Comparison of ENCODE assay signal across 8 cellular contexts in the genomic region with DNA sequence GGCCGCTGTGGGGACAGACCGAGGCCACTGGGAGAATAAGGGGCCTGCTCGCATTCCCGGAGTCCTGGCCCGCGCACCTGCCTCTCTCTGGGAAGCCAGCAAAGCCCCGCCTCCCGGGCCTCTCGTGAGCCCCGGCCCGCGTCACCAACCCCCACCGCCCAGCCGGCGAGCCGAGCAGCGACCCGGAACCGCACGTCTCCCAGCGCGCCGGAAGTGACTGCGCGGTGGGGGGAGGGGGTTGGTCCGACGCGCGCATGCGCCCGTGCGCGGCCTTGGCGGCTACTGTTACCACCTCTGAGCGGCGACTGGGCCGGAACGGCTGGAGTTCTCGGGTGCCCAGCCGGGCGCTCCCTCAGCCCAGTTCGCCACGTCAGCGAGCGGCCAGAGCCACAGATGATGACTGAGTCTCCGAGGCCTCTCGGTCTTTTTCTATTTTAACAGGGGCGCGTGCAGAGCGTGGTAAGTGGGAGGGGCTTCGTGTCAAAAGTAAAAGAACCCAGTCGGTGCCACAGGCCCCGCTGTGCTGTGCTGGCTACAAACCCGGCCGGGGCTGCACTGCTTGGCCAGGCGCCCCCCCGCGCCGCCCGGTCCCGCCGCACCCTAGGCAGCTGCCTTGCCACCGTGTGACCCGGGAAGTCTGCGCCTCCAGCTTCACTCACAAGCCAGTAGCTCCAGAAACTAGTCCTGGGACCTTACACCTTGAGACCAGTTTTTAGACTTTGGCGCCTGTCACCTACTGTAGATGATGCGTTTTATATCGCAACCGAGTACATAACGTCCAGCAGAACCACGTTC. TPM values are rescaled to one million over a fixed set of nuclear protein-coding genes. Genes with fewer than 3 reads are reported as not detected.
DNase-seq lines count a peak whose midpoint lies in the region; ATAC-seq and TF ChIP-seq lines count a peak whose summit lies in the region.

A gene with protein sequence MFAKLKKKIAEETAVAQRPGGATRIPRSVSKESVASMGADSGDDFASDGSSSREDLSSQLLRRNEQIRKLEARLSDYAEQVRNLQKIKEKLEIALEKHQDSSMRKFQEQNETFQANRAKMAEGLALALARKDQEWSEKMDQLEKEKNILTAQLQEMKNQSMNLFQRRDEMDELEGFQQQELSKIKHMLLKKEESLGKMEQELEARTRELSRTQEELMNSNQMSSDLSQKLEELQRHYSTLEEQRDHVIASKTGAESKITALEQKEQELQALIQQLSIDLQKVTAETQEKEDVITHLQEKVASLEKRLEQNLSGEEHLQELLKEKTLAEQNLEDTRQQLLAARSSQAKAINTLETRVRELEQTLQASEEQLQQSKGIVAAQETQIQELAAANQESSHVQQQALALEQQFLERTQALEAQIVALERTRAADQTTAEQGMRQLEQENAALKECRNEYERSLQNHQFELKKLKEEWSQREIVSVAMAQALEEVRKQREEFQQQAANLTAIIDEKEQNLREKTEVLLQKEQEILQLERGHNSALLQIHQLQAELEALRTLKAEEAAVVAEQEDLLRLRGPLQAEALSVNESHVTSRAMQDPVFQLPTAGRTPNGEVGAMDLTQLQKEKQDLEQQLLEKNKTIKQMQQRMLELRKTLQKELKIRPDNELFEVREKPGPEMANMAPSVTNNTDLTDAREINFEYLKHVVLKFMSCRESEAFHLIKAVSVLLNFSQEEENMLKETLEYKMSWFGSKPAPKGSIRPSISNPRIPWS (minus strand): TSS at position 190 of the 795 bp plus-strand sequence. CDS start 2,372 bp downstream, outside the sequence.

- H3K9me3 ChIP-seq in mucosa of descending colon: no peaks in the 10 kb centered on the region

- peaks cover 3% of the 10 kb centered on the region for H3K36me3 Mint-ChIP-seq in IgD-negative memory B cell

- no peaks in the 10 kb centered on the region for H3K27me3 Mint-ChIP-seq in IgD-negative memory B cell

- ATAC-seq in GM21529 (IDR thresholded peaks at IDR 0.05; ENCODE audit: unreplicated experiment) (peak; percentile 77), mucosa of descending colon (peak; percentile 96)

- no peaks in the 10 kb centered on the region for H3K36me3 ChIP-seq in mucosa of descending colon (ENCODE audit: low read depth)

- H3K4me1 Mint-ChIP-seq in IgD-negative memory B cell: peaks cover 15 to 26% (median 19%) of the 10 kb centered on the region in 3 donors

- no peak for TF ChIP-seq CTCF in mucosa of descending colon (IDR thresholded peaks at IDR 0.05)

- peak within 1 kb of the TSS; percentile 93 to 98 (median 96) for H3K4me3 Mint-ChIP-seq in IgD-negative memory B cell

- peak within 1 kb of the TSS; percentile 80 for H3K4me3 ChIP-seq in mucosa of descending colon

- H3K27ac Mint-ChIP-seq in IgD-negative memory B cell: peak within 1 kb of the TSS; percentile 95 to 99 (median 98)

- H3K27ac ChIP-seq in epithelial cell of prostate: peak within 1 kb of the TSS; percentile 94

- DNase-seq in DMS114 treated with DMSO at 0.1 percent for 48 hours (lab: John Stamatoyannopoulos, UW; ENCODE audit: unreplicated experiment): peak; percentile 72
- peak; percentile 98 for DNase-seq in OCI-M1 (lab: John Stamatoyannopoulos, UW)
- DNase-seq in activated T-cell treated with anti-CD3 and anti-CD28 coated beads for 48 hours (ENCODE audit: low read depth): peak; percentile 93
- peak; percentile 50 for DNase-seq in epithelial cell of prostate (ENCODE audit: low read depth, low spot score)
- DNase-seq in mucosa of descending colon: peak; percentile 97 to 98 (median 98)
- peak; percentile 76 to 86 for DNase-seq in stimulated activated CD8-positive, alpha-beta memory T cell treated with anti-CD3 and anti-CD28 coated beads, Interleukin-4, amount 100 ng/mL, for 1 hour (ENCODE audit: low read depth in 2 of 2, low spot score in 1 of 2)

- H3K9me3 Mint-ChIP-seq in IgD-negative memory B cell: no peaks in the 10 kb centered on the region

- peaks cover 8% of the 10 kb centered on the region for H3K4me1 ChIP-seq in mucosa of descending colon (ENCODE audit: low read depth)

- intact Hi-C loops in mucosa of descending colon (cut with DNase I, micrococcal nuclease): loop anchor here (10.0 kb wide), 1 partner anchor 204 kb away; a partner anchor contains a TSS

RNA-seq across cellular contexts. Expression of the gene that starts here (rescaled TPM):
- polyA plus RNA-seq in IgD-negative memory B cell: 10.3 TPM
- 10 to 100 TPM; 23.6 to 37.1 (median 31.2) TPM for total RNA-seq in mucosa of descending colon

Comparison
In these comparisons a context has a peak if more than half of its experiments do, and no peak if none do; other contexts are left out.
1. Peak in every context shown above with its lines: DNase-seq, ATAC-seq, H3K4me3 ChIP-seq and H3K27ac ChIP-seq.